Comparison of ENCODE assay signal across 29 cellular contexts in the genomic region with DNA sequence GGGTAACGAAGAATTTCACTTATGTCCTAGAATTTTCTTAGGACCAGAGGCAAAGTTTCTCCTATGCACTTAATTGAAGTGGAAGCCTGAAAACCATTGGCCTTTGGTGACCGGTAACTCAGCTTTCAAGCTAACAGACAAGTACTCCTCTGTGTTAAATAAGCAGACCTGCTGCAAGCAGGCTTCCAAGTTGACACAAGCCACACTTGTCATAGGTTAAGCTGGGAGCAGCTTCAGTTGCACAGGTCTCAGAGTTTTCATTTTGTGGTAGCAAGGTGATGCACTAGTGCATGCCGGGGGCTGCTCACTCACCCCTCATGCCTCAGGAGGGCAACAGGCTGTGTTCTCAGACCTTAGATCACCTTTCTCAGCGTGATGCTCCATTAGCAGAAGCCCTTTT.
"Had no signal": no experiment of that assay in that cellular context is flagged by ENCODE, and none has a peak within 500 bp of the region (broad histone marks: within the 10 kb centered on the region; RNA-seq: fewer than 3 reads in every experiment).

No MANE protein-coding gene starts in this region.

- H3K9me3 ChIP-seq: ascending aorta, breast epithelium had no signal

- H3K4me3 ChIP-seq: ascending aorta, breast epithelium had no signal

- H3K27me3 ChIP-seq: ascending aorta, breast epithelium had no signal

- H3K4me1 ChIP-seq: ascending aorta, breast epithelium had no signal

- H3K36me3 ChIP-seq: ascending aorta, breast epithelium had no signal

- DNase-seq: activated B cell treated with CpG ODN at 0.5 μM for 24 hours; activated CD4-positive, alpha-beta memory T cell treated with anti-CD3 and anti-CD28 coated beads, Interleukin-2, amount 10 ng/mL, durations not matched to agents 7 days and 5 days; activated CD4-positive, alpha-beta T cell treated with anti-CD3 and anti-CD28 coated beads for 4 hours; activated CD4-positive, alpha-beta T cell treated with anti-CD3 and anti-CD28 coated beads, Interleukin-2, amount 10 ng/mL, durations not matched to agents 24 days and 14 days; activated CD4-positive, alpha-beta T cell treated with anti-CD3 and anti-CD28 coated beads, Interleukin-2, amount 50 U/mL, for 1 hour; activated CD4-positive, alpha-beta T cell treated with anti-CD3 and anti-CD28 coated beads, Interleukin-2, amount 50 U/mL, for 4 hours; activated CD4-positive, CD25-positive, alpha-beta regulatory T cell treated with anti-CD3 and anti-CD28 coated beads, Interleukin-2, amount 50 U/mL, for 72 hours; activated CD8-positive, alpha-beta memory T cell treated with anti-CD3 and anti-CD28 coated beads for 24 hours; activated CD8-positive, alpha-beta memory T cell treated with anti-CD3 and anti-CD28 coated beads, Interleukin-2, amount 10 ng/mL, durations not matched to agents 7 days and 5 days; activated CD8-positive, alpha-beta memory T cell treated with anti-CD3 and anti-CD28 coated beads, Interleukin-2, amount 50 U/mL, for 48 hours; activated CD8-positive, alpha-beta T cell treated with anti-CD3 and anti-CD28 coated beads, Interleukin-2, amount 10 ng/mL, durations not matched to agents 7 days and 5 days; activated effector memory CD4-positive, alpha-beta T cell treated with Interleukin-2 at 50 U/mL for 16 hours; activated gamma-delta T cell; activated naive CD4-positive, alpha-beta T cell treated with anti-CD3 and anti-CD28 coated beads, Interleukin-2, amount 10 ng/mL, durations not matched to agents 7 days and 5 days; activated naive CD4-positive, alpha-beta T cell treated with Interleukin-2 at 50 U/mL for 16 hours; activated naive CD8-positive, alpha-beta T cell treated with anti-CD3 and anti-CD28 coated beads, Interleukin-2, amount 10 ng/mL, durations not matched to agents 7 days and 5 days; activated naive CD8-positive, alpha-beta T cell treated with anti-CD3 and anti-CD28 coated beads, Interleukin-2, amount 50 U/mL, for 24 hours; activated T-cell treated with anti-CD3 and anti-CD28 coated beads, Interleukin-2, amount 50 U/mL, for 24 hours; activated T-cell treated with anti-CD3 and anti-CD28 coated beads, Interleukin-2, amount 50 U/mL, for 48 hours; amygdala; anterior cingulate cortex; central memory CD4-positive, alpha-beta T cell; SW 1271; T-helper 1 cell; T-helper 2 cell; T-helper 9 cell had no signal

- H3K27ac ChIP-seq: ascending aorta, breast epithelium, VCaP had no signal
